1 cellular context compared by ENCODE assay signal in genomic region chr21:26837539-26837938, GRCh38.
TF ChIP-seq lines count a peak whose summit lies in the region.

No MANE protein-coding gene starts in this region.

TF ChIP-seq in IMR-90, 13 proteins besides CTCF, POLR2A, EP300 and RAD21:
- TF ChIP-seq ELK1 (IDR thresholded peaks at IDR 0.05; ENCODE audit: borderline replicate concordance, low read depth, low read length) (no peak), MAZ (IDR thresholded peaks at IDR 0.05; ENCODE audit: borderline replicate concordance, low read depth, low read length) (no peak), BHLHE40 (IDR thresholded peaks at IDR 0.05; ENCODE audit: low read depth, low read length) (no peak), CEBPB (IDR thresholded peaks at IDR 0.05; ENCODE audit: low read depth, low read length) (no peak), MAFK (IDR thresholded peaks at IDR 0.05; ENCODE audit: low read depth, low read length) (no peak), NFE2L2 (IDR thresholded peaks at IDR 0.05; ENCODE audit: low read depth, low read length) (no peak), SMC3 (IDR thresholded peaks at IDR 0.05; ENCODE audit: low read depth, low read length) (no peak), USF2 (IDR thresholded peaks at IDR 0.05; ENCODE audit: low read depth, low read length) (no peak), RCOR1 (IDR thresholded peaks at IDR 0.05; ENCODE audit: insufficient replicate concordance, low read length) (no peak)
TF ChIP-seq in IMR-90: peak in this region for 0.
